Comparison of ENCODE assay signal across 1 cellular context in genomic region chr15:84772031-84772430, GRCh38.
TF ChIP-seq lines count a peak whose summit lies in the region.

No MANE protein-coding gene starts in this region.

TF ChIP-seq in GM23338, 12 proteins besides CTCF, POLR2A, EP300 and RAD21:
- TF ChIP-seq EZH2phosphoT487 (IDR thresholded peaks at IDR 0.05; ENCODE audit: unreplicated experiment): no peak
- TF ChIP-seq STAT1 (IDR thresholded peaks at IDR 0.05; ENCODE audit: unreplicated experiment): no peak
- TF ChIP-seq REST (IDR thresholded peaks at IDR 0.05; ENCODE audit: unreplicated experiment): no peak
- no peak for TF ChIP-seq ZNF331 (CRISPR knock-in tag; IDR thresholded peaks at IDR 0.05; ENCODE audit: low read depth)
- no peak for TF ChIP-seq EZH2 (IDR thresholded peaks at IDR 0.05; ENCODE audit: low read depth, unreplicated experiment)
- no peak for TF ChIP-seq CREB1 (CRISPR knock-in tag; IDR thresholded peaks at IDR 0.05; ENCODE audit: low read depth)
- TF ChIP-seq, protein P1, sequence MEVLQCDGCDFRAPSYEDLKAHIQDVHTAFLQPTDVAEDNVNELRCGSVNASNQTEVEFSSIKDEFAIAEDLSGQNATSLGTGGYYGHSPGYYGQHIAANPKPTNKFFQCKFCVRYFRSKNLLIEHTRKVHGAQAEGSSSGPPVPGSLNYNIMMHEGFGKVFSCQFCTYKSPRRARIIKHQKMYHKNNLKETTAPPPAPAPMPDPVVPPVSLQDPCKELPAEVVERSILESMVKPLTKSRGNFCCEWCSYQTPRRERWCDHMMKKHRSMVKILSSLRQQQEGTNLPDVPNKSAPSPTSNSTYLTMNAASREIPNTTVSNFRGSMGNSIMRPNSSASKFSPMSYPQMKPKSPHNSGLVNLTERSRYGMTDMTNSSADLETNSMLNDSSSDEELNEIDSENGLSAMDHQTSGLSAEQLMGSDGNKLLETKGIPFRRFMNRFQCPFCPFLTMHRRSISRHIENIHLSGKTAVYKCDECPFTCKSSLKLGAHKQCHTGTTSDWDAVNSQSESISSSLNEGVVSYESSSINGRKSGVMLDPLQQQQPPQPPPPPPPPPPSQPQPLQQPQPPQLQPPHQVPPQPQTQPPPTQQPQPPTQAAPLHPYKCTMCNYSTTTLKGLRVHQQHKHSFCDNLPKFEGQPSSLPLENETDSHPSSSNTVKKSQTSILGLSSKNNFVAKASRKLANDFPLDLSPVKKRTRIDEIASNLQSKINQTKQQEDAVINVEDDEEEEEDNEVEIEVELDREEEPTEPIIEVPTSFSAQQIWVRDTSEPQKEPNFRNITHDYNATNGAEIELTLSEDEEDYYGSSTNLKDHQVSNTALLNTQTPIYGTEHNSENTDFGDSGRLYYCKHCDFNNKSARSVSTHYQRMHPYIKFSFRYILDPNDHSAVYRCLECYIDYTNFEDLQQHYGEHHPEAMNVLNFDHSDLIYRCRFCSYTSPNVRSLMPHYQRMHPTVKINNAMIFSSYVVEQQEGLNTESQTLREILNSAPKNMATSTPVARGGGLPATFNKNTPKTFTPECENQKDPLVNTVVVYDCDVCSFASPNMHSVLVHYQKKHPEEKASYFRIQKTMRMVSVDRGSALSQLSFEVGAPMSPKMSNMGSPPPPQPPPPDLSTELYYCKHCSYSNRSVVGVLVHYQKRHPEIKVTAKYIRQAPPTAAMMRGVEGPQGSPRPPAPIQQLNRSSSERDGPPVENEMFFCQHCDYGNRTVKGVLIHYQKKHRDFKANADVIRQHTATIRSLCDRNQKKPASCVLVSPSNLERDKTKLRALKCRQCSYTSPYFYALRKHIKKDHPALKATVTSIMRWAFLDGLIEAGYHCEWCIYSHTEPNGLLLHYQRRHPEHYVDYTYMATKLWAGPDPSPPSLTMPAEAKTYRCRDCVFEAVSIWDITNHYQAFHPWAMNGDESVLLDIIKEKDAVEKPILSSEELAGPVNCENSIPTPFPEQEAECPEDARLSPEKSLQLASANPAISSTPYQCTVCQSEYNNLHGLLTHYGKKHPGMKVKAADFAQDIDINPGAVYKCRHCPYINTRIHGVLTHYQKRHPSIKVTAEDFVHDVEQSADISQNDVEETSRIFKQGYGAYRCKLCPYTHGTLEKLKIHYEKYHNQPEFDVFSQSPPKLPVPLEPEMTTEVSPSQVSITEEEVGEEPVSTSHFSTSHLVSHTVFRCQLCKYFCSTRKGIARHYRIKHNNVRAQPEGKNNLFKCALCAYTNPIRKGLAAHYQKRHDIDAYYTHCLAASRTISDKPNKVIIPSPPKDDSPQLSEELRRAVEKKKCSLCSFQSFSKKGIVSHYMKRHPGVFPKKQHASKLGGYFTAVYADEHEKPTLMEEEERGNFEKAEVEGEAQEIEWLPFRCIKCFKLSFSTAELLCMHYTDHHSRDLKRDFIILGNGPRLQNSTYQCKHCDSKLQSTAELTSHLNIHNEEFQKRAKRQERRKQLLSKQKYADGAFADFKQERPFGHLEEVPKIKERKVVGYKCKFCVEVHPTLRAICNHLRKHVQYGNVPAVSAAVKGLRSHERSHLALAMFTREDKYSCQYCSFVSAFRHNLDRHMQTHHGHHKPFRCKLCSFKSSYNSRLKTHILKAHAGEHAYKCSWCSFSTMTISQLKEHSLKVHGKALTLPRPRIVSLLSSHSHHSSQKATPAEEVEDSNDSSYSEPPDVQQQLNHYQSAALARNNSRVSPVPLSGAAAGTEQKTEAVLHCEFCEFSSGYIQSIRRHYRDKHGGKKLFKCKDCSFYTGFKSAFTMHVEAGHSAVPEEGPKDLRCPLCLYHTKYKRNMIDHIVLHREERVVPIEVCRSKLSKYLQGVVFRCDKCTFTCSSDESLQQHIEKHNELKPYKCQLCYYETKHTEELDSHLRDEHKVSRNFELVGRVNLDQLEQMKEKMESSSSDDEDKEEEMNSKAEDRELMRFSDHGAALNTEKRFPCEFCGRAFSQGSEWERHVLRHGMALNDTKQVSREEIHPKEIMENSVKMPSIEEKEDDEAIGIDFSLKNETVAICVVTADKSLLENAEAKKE (CRISPR knock-in tag; IDR thresholded peaks at IDR 0.05): no peak
- TF ChIP-seq ETS1 (IDR thresholded peaks at IDR 0.05): no peak
- TF ChIP-seq JUNB (IDR thresholded peaks at IDR 0.05; ENCODE audit: unreplicated experiment): no peak
- no peak for TF ChIP-seq POLR2AphosphoS5 (IDR thresholded peaks at IDR 0.05; ENCODE audit: low read depth)
- no peak for TF ChIP-seq NANOG (IDR thresholded peaks at IDR 0.05; ENCODE audit: borderline replicate concordance)
- no peak for TF ChIP-seq ZNF114 (CRISPR knock-in tag; IDR thresholded peaks at IDR 0.05)
